ENCODE assay signal across 9 cellular contexts in genomic region chr1:240092301-240093119, GRCh38. TPM values are rescaled to one million over a fixed set of nuclear protein-coding genes. Genes with fewer than 3 reads are reported as not detected.
DNase-seq lines count a peak whose midpoint lies in the region; ATAC-seq, FAIRE-seq and TF ChIP-seq lines count a peak whose summit lies in the region.
"Had no signal": no experiment of that assay in that cellular context is flagged by ENCODE, and none has a peak within 500 bp of the region (broad histone marks: within the 10 kb centered on the region; RNA-seq: fewer than 3 reads in every experiment).

No MANE protein-coding gene starts in this region.

- no peak for TF ChIP-seq POLR2A in H1 (IDR thresholded peaks at IDR 0.05; ENCODE audit: control extremely low read depth in 1 of 2, low read depth in 2 of 2, low read length in 2 of 2)

- H3K4me1 Mint-ChIP-seq in Caco-2 (ENCODE audit: low read depth, unreplicated experiment), result no peaks in the 10 kb centered on the region

- CTCF ChIA-PET in Caco-2 (lab: Charles Lee) (no interaction called here), H1 (lab: Charles Lee; ENCODE audit: partially characterized antibody) (interaction anchor here (0.7 to 1.6 kb wide), 6 partner anchors 14 to 99 kb away, joined by 3 to 4 read pairs (median 3); no protein-coding TSS in a partner anchor)

- no peaks in the 10 kb centered on the region for H3K79me1 ChIP-seq in H1 (ENCODE audit: low read depth, low read length)

- no peaks in the 10 kb centered on the region for H3K9me3 ChIP-seq in Caco-2
- H3K9me3 ChIP-seq in H1 (ENCODE audit: insufficient read depth in 2 of 2, low read depth in 1 of 2, low read length in 1 of 2), result no peaks in the 10 kb centered on the region
- H3K9me3 ChIP-seq in muscle layer of colon (ENCODE audit: low read length), result no peaks in the 10 kb centered on the region

- no peak overlapping the region for H2BK12ac ChIP-seq in H1 (ENCODE audit: low read depth, low read length)

- H4K8ac ChIP-seq in H1 (ENCODE audit: extremely low read depth, insufficient read depth, low read length), result peak overlapping the region; percentile 68

- peak overlapping the region; percentile 85; the same call in 1 of the 2 replicates for H2AFZ ChIP-seq in H1 (ENCODE audit: low read length)

- H3K4ac ChIP-seq in H1 (replicated peaks; ENCODE audit: insufficient read length, low read depth, low read length), result no peak overlapping the region

- H2BK15ac ChIP-seq in H1 (ENCODE audit: low read length), result no peak overlapping the region

- no peak for TF ChIP-seq CTCF in Caco-2 (IDR thresholded peaks at IDR 0.05; ENCODE audit: insufficient read depth in 1 of 2, low read depth in 1 of 2, low read length in 1 of 2, severe bottlenecking in 1 of 2, unreplicated experiment in 1 of 2)
- TF ChIP-seq CTCF in H1 (IDR thresholded peaks at IDR 0.05; ENCODE audit: control extremely low read depth in 1 of 3, insufficient read depth in 1 of 3, low read depth in 1 of 3, low read length in 3 of 3), result no peak

- no peak overlapping the region for H2BK20ac ChIP-seq in H1 (ENCODE audit: low read length)

- TF ChIP-seq EP300 in H1 (IDR thresholded peaks at IDR 0.05; ENCODE audit: borderline replicate concordance in 1 of 2, low read depth in 2 of 2, low read length in 2 of 2), result no peak

- no peak overlapping the region for H4K5ac ChIP-seq in H1 (ENCODE audit: insufficient read length, low read depth, low read length)

- H3K27me3 Mint-ChIP-seq in Caco-2 (ENCODE audit: insufficient read depth, unreplicated experiment), result peaks cover 23% of the 10 kb centered on the region

- peak overlapping the region; percentile 44 for H3K56ac ChIP-seq in H1 (replicated peaks; ENCODE audit: insufficient read length, low read depth, low read length)

- DNase-seq in Caco-2, result peak; percentile 24 to 38
- peak; percentile 8 for DNase-seq in NCI-H146 treated with DMSO at 0.1 percent for 48 hours (lab: John Stamatoyannopoulos, UW; ENCODE audit: unreplicated experiment)
- peak in 1 of 2 experiments; percentile 69 for DNase-seq in H1 (ENCODE audit: low read depth in 1 of 2, low spot score in 2 of 2)
- DNase-seq in RCC 7860 (ENCODE audit: low spot score), result no peak
- no peak for DNase-seq in activated CD8-positive, alpha-beta memory T cell treated with anti-CD3 and anti-CD28 coated beads, Interleukin-2, amount 50 U/mL, for 48 hours
- DNase-seq in activated naive CD4-positive, alpha-beta T cell treated with Interleukin-2 at 50 U/mL for 16 hours, result no peak

- no peak overlapping the region for H3K23ac ChIP-seq in H1 (ENCODE audit: insufficient read length)

- peaks cover 1 to 3% of the 10 kb centered on the region in 2 experiments for H4K20me1 ChIP-seq in H1 (replicated peaks in 1 of 2; ENCODE audit: control insufficient read depth in 1 of 2, insufficient read depth in 2 of 2, low read length in 2 of 2)

- intact Hi-C loops in Caco-2 (cut with micrococcal nuclease; ENCODE audit: unreplicated experiment), result no loop called here

- H3K79me2 ChIP-seq in H1 (ENCODE audit: control insufficient read depth in 1 of 2, insufficient read depth in 2 of 2, low read length in 2 of 2), result no peaks in the 10 kb centered on the region

- H4K91ac ChIP-seq in H1 (replicated peaks; ENCODE audit: insufficient read length, low read length), result no peak overlapping the region

- H3K27me3 ChIP-seq in Caco-2 (replicated peaks; ENCODE audit: control insufficient read depth, insufficient read depth, low read length) (no peaks in the 10 kb centered on the region; the same call in 1 of the 2 replicates), H1 (replicated peaks in 1 of 4; ENCODE audit: control insufficient read depth in 3 of 4, extremely low read depth in 1 of 4, insufficient read depth in 3 of 4, low read length in 3 of 4) (peaks cover 8 to 33% (median 23%) of the 10 kb centered on the region in 4 experiments), muscle layer of colon (ENCODE audit: control insufficient read depth in 1 of 2, insufficient read depth in 2 of 2, low read length in 2 of 2) (peaks cover 0 to 9% of the 10 kb centered on the region in 2 donors)

- no peak overlapping the region for H2BK5ac ChIP-seq in H1 (ENCODE audit: low read depth, low read length)

- POLR2A ChIA-PET in Caco-2 (lab: Charles Lee), result no interaction called here
- POLR2A ChIA-PET in H1 (lab: Charles Lee; ENCODE audit: partially characterized antibody), result interaction anchor here (1.0 kb wide), 1 partner anchor 19 kb away, joined by 3 read pairs; no protein-coding TSS in a partner anchor

- no TSS peak for BruUV-seq in Caco-2 (replicated peaks; lab: Mats Ljungman, UMichigan)

- no peak overlapping the region for H2AK5ac ChIP-seq in H1 (ENCODE audit: low read depth, low read length)

- H3K18ac ChIP-seq in H1 (ENCODE audit: extremely low read depth, low read length), result peak overlapping the region; percentile 32; the same call in 1 of the 2 replicates

- FAIRE-seq in H1 (lab: Jason Lieb, UNC) (no peak), RCC 7860 (lab: Jason Lieb, UNC) (no peak)
- FAIRE-seq: islet of Langerhans had no signal

- peaks cover 17% of the 10 kb centered on the region; the same call in 1 of the 2 replicates for H3K23me2 ChIP-seq in H1 (ENCODE audit: low read depth, low read length)

- ATAC-seq in HG03135 (IDR thresholded peaks at IDR 0.05; ENCODE audit: unreplicated experiment), result no peak

- H3K27ac ChIP-seq in H1 (ENCODE audit: low read depth, low read length) (no peak overlapping the region), muscle layer of colon (ENCODE audit: low read depth, low read length) (peak overlapping the region; percentile 93)

- no peak overlapping the region for H2BK120ac ChIP-seq in H1 (replicated peaks; ENCODE audit: low read depth, low read length)

- H3K4me2 ChIP-seq in H1 (ENCODE audit: insufficient read depth in 1 of 2, low read depth in 2 of 2, low read length in 2 of 2), result peak overlapping the region; percentile 94 to 99

- H3K27ac Mint-ChIP-seq in Caco-2 (ENCODE audit: unreplicated experiment), result no peak overlapping the region

- H3K9ac ChIP-seq in H1 (replicated peaks in 1 of 4; ENCODE audit: extremely low read depth in 1 of 4, low read depth in 3 of 4, low read length in 3 of 4) (peak overlapping the region in 1 of 4 experiments; percentile 53; a peak in 2 of 7 replicates), muscle layer of colon (ENCODE audit: low read length) (no peak overlapping the region)

- no peaks in the 10 kb centered on the region for H3K9me3 Mint-ChIP-seq in Caco-2 (ENCODE audit: unreplicated experiment)

- no peaks in the 10 kb centered on the region for H3K36me3 Mint-ChIP-seq in Caco-2 (ENCODE audit: insufficient read depth, unreplicated experiment)

- H3K4me3 ChIP-seq in Caco-2 (ENCODE audit: low read depth, low read length) (no peak overlapping the region), H1 (ENCODE audit: extremely low read depth in 1 of 4, insufficient read depth in 2 of 4, low read depth in 3 of 4, low read length in 4 of 4) (peak overlapping the region; percentile 49 to 75 (median 69)), muscle layer of colon (ENCODE audit: low read depth in 1 of 2, low read length in 2 of 2) (peak overlapping the region; percentile 60 to 79)

- peak in 1 of 2 experiments; percentile 21; a peak in 1 of 4 replicates for TF ChIP-seq RAD21 in H1 (IDR thresholded peaks at IDR 0.05 in 1 of 2, conservative IDR thresholded peaks at IDR 0.05 in 1 of 2; ENCODE audit: low read depth in 2 of 2, low read length in 2 of 2)

- peak overlapping the region; percentile 64 for H3K4me3 Mint-ChIP-seq in Caco-2 (ENCODE audit: unreplicated experiment)

- WGBS in H1 (ENCODE audit: extremely low coverage in 1 of 2, insufficient coverage in 1 of 2, insufficient read length in 1 of 2, insufficient replicate concordance in 2 of 2, low coverage in 1 of 2, low lambda C conversion rate in 2 of 2, missing lambda C conversion rate in 1 of 2), 2 experiments, result 1% methylated on average over 41 of the region's 70 CpGs; no CpG with 5 or more reads in 1 of the 2 experiments

- no peak overlapping the region for H3K14ac ChIP-seq in H1 (ENCODE audit: insufficient read length)

- H3K36me3 ChIP-seq in Caco-2 (ENCODE audit: control insufficient read depth, insufficient read depth, low read length), result no peaks in the 10 kb centered on the region
- no peaks in the 10 kb centered on the region for H3K36me3 ChIP-seq in H1 (ENCODE audit: control insufficient read depth in 2 of 4, insufficient read depth in 4 of 4, low read length in 3 of 4)
- H3K36me3 ChIP-seq in muscle layer of colon (ENCODE audit: insufficient read depth, low read length), result no peaks in the 10 kb centered on the region

- H3K4me1 ChIP-seq in Caco-2 (0 out of 2 replicates have a peak, but pooled peaks cover 4% of the 10 kb centered on the region), H1 (replicated peaks in 1 of 4; ENCODE audit: control insufficient read depth in 3 of 4, insufficient read depth in 4 of 4, low read length in 3 of 4) (peaks cover 0 to 7% (median 1%) of the 10 kb centered on the region in 4 experiments; a peak in 4 of 7 replicates), muscle layer of colon (ENCODE audit: insufficient read depth, low read length) (peaks cover 10% of the 10 kb centered on the region)

TF ChIP-seq in H1, 55 proteins besides CTCF, POLR2A, EP300 and RAD21 (continues in another document):
- TF ChIP-seq CTBP2 (IDR thresholded peaks at IDR 0.05; ENCODE audit: borderline replicate concordance, insufficient read depth, insufficient read length, low read length) (no peak), TCF12 (IDR thresholded peaks at IDR 0.05; ENCODE audit: low read depth, low read length) (no peak), SUZ12 (IDR thresholded peaks at IDR 0.05; ENCODE audit: low read length) (peak; percentile 18; the same call in 1 of the 2 replicates), YY1 (IDR thresholded peaks at IDR 0.05; ENCODE audit: low read depth, low read length) (no peak), SP1 (IDR thresholded peaks at IDR 0.05; ENCODE audit: low read depth, low read length) (no peak), FOSL1 (IDR thresholded peaks at IDR 0.05; ENCODE audit: insufficient read depth, low read depth, low read length) (no peak)
- TF ChIP-seq, protein P1, sequence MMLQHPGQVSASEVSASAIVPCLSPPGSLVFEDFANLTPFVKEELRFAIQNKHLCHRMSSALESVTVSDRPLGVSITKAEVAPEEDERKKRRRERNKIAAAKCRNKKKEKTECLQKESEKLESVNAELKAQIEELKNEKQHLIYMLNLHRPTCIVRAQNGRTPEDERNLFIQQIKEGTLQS (IDR thresholded peaks at IDR 0.05; ENCODE audit: insufficient read depth, low read depth, low read length), result no peak

RNA-seq across cellular contexts. Expression of gene FMN2, which starts 0.8 kb away (rescaled TPM):
- total RNA-seq in Caco-2 (2022), result not detected in 2 replicates
- 1.7 and 2.0 TPM in 2 replicates for total RNA-seq in H1 (2021; fragmentation: NEBNext Ultra II Directional; extraction: Animal tissue kit (Norgen Biotek cat#: 25700))
- 0.31 and 0.83 TPM in 2 replicates for polyA plus RNA-seq in H1 (2011; rRNA removed)
- 0.41 TPM for polyA plus RNA-seq in H1 (2011; cell fraction: cytosol; rRNA removed)
- polyA plus RNA-seq in H1 (2011; cell fraction: nucleus; rRNA removed), result 0.87 TPM
- polyA plus RNA-seq in H1 (2012, experiment 1 of 2), result 0.61 to 1.2 TPM (median 0.85 TPM) in 4 replicates
- 0.31 TPM for polyA plus RNA-seq in H1 (2012, experiment 2 of 2)
- 0.91 TPM for polyA plus RNA-seq in H1 (2013, experiment 1 of 2)
- polyA plus RNA-seq in H1 (2013, experiment 2 of 2), result 0.99 TPM
- polyA minus RNA-seq in H1 (2011; rRNA and poly(A)+ RNA removed), result 0.88 and 2.1 TPM in 2 replicates
- polyA minus RNA-seq in H1 (2011; cell fraction: cytosol; rRNA and poly(A)+ RNA removed), result 0.51 TPM
- 3.4 TPM for polyA minus RNA-seq in H1 (2011; cell fraction: nucleus; rRNA and poly(A)+ RNA removed)

Comparison
In these comparisons a context has a peak if more than half of its experiments do, and no peak if none do; other contexts are left out.
1. DNase-seq: peak in Caco-2 (2 of 2) and NCI-H146 treated with DMSO at 0.1 percent for 48 hours (single experiment); none in RCC 7860 (single experiment), activated CD8-positive, alpha-beta memory T cell treated with anti-CD3 and anti-CD28 coated beads, Interleukin-2, amount 50 U/mL, for 48 hours (single experiment) and activated naive CD4-positive, alpha-beta T cell treated with Interleukin-2 at 50 U/mL for 16 hours (single experiment).